2 cellular contexts compared by ENCODE assay signal in genomic region chr5:141811287-141812155, GRCh38.
A peak's percentile ranks its signal among the peaks of the same experiment; 100 is the strongest.
TF ChIP-seq lines count a peak whose summit lies in the region.

No MANE protein-coding gene starts in this region.

TF ChIP-seq in WTC11, 78 proteins besides CTCF, POLR2A, EP300 and RAD21 (continues in another document):
- no peak for TF ChIP-seq AFF4 (CRISPR knock-in tag; IDR thresholded peaks at IDR 0.05; ENCODE audit: borderline replicate concordance)
- TF ChIP-seq GRHL2 (CRISPR knock-in tag; IDR thresholded peaks at IDR 0.05; ENCODE audit: insufficient replicate concordance, severe bottlenecking): no peak
- no peak for TF ChIP-seq TEAD1 (CRISPR knock-in tag; IDR thresholded peaks at IDR 0.05)
- no peak for TF ChIP-seq GABPB1 (CRISPR knock-in tag; IDR thresholded peaks at IDR 0.05)
- TF ChIP-seq HMGA2 (CRISPR knock-in tag; IDR thresholded peaks at IDR 0.05): no peak
- no peak for TF ChIP-seq CREM (CRISPR knock-in tag; IDR thresholded peaks at IDR 0.05)
- no peak for TF ChIP-seq ZNF263 (CRISPR knock-in tag; IDR thresholded peaks at IDR 0.05; ENCODE audit: low read depth)
- no peak for TF ChIP-seq FOXJ3 (CRISPR knock-in tag; IDR thresholded peaks at IDR 0.05; ENCODE audit: borderline replicate concordance)
- TF ChIP-seq PRRX2 (CRISPR knock-in tag; IDR thresholded peaks at IDR 0.05): no peak
- TF ChIP-seq TP53 (CRISPR knock-in tag; IDR thresholded peaks at IDR 0.05): peak; percentile 71; the same call in 1 of the 2 replicates
- peak; percentile 75; the same call in 1 of the 2 replicates for TF ChIP-seq NFE2L1 (CRISPR knock-in tag; IDR thresholded peaks at IDR 0.05)
- TF ChIP-seq IRF2 (CRISPR knock-in tag; IDR thresholded peaks at IDR 0.05; ENCODE audit: borderline replicate concordance, low read depth): no peak
- TF ChIP-seq JUN (CRISPR knock-in tag; IDR thresholded peaks at IDR 0.05): no peak
- TF ChIP-seq IRF1 (CRISPR knock-in tag; IDR thresholded peaks at IDR 0.05): no peak
- TF ChIP-seq ATF2 (CRISPR knock-in tag; IDR thresholded peaks at IDR 0.05; ENCODE audit: borderline replicate concordance, low read depth): no peak
- no peak for TF ChIP-seq ZNF396 (CRISPR knock-in tag; IDR thresholded peaks at IDR 0.05; ENCODE audit: borderline replicate concordance)
- TF ChIP-seq ETV6 (CRISPR knock-in tag; IDR thresholded peaks at IDR 0.05): no peak
- TF ChIP-seq TCF7 (CRISPR knock-in tag; IDR thresholded peaks at IDR 0.05; ENCODE audit: low read depth): no peak
- no peak for TF ChIP-seq ZNF281 (CRISPR knock-in tag; IDR thresholded peaks at IDR 0.05)
- no peak for TF ChIP-seq MLX (CRISPR knock-in tag; IDR thresholded peaks at IDR 0.05)
- peak; percentile 50 for TF ChIP-seq NFYB (CRISPR knock-in tag; conservative IDR thresholded peaks at IDR 0.05; ENCODE audit: low read depth)

TF ChIP-seq in H1, 55 proteins besides CTCF, POLR2A, EP300 and RAD21 (continued from another document):
- peak; percentile 89 for TF ChIP-seq MAX (IDR thresholded peaks at IDR 0.05)
- TF ChIP-seq CEBPB (IDR thresholded peaks at IDR 0.05; ENCODE audit: low read depth, low read length): no peak
- TF ChIP-seq CTBP2 (IDR thresholded peaks at IDR 0.05; ENCODE audit: borderline replicate concordance, insufficient read depth, insufficient read length, low read length): peak; percentile 95
- TF ChIP-seq SAP30 (IDR thresholded peaks at IDR 0.05; ENCODE audit: insufficient read depth, insufficient replicate concordance, low read length): peak; percentile 57
- peak in 1 of 2 experiments; percentile 75; a peak in 3 of 4 replicates for TF ChIP-seq SIN3A (conservative IDR thresholded peaks at IDR 0.05 in 1 of 2, IDR thresholded peaks at IDR 0.05 in 1 of 2; ENCODE audit: low read depth in 1 of 2, low read length in 2 of 2)
- peak; percentile 98 for TF ChIP-seq TEAD4 (IDR thresholded peaks at IDR 0.05; ENCODE audit: low read depth, low read length)
- peak; percentile 71 for TF ChIP-seq CHD7 (IDR thresholded peaks at IDR 0.05; ENCODE audit: insufficient replicate concordance, low read length)
- peak; percentile 86 for TF ChIP-seq ASH2L (IDR thresholded peaks at IDR 0.05; ENCODE audit: low read length)
- no peak for TF ChIP-seq HDAC6 (IDR thresholded peaks at IDR 0.05; ENCODE audit: low read depth, low read length)
- 0 out of 4 replicates have a peak, but pooled peaks have one; percentile 20 to 29 for TF ChIP-seq HDAC2 (IDR thresholded peaks at IDR 0.05; ENCODE audit: borderline replicate concordance in 1 of 2, low read depth in 2 of 2, low read length in 2 of 2)
